In the genomic region with DNA sequence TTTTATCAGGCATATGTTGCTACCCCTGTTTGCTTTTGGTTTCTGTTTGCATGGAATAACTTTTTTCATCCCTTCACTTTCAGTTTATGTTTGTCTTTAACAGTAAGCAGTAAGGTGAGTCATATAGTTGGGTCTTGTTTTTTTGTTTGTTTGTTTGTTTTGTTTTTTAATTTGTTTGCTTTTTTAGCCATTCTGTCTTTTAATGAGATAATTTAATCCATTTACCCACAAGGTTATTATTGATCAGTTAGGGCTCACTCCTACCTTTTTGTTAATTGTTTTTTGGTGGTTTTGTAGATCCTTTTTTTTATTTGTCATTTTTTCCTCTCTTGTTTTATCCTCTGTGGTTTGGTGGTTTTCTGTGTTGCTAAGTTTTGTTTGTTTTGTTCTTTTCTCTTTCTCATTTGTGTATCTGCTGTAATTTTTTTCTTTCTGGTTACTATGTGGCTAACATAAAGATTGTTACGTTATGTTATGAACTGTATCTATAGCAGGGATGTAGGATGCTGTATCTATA, we compare ENCODE assay signal across 11 cellular contexts.
DNase-seq lines count a peak whose midpoint lies in the region; ATAC-seq lines count a peak whose summit lies in the region.
"Had no signal": no experiment of that assay in that cellular context is flagged by ENCODE, and none has a peak within 500 bp of the region (broad histone marks: within the 10 kb centered on the region; RNA-seq: fewer than 3 reads in every experiment).

No MANE protein-coding gene starts in this region.

- ATAC-seq in GM18870 (IDR thresholded peaks at IDR 0.05; ENCODE audit: unreplicated experiment) (peak; percentile 98), GM21529 (IDR thresholded peaks at IDR 0.05; ENCODE audit: unreplicated experiment) (peak; percentile 95), HG03097 (IDR thresholded peaks at IDR 0.05; ENCODE audit: low FRiP score, unreplicated experiment) (peak; percentile 89)
- no peak for ATAC-seq in stimulated activated effector memory CD8-positive, alpha-beta T cell treated with anti-CD3 and anti-CD28 coated beads, Interleukin-12 subunit alpha, Interleukin-12 subunit beta, amount 100 ng/mL, for 72 hours

- intact Hi-C loops in activated T-helper 1 cell treated with anti-CD3 and anti-CD28 coated beads, Interleukin-12 subunit alpha, Interleukin-12 subunit beta, Interleukin-2, Interleukin-4 antibody, amounts not matched to agents 30 ng/mL and 10 ng/mL and 1 ng/mL, durations not matched to agents 14 hours and 24 hours and 36 hours (cut with micrococcal nuclease), result no loop called here

- no peaks in the 10 kb centered on the region for H3K9me3 Mint-ChIP-seq in activated T-helper 1 cell treated with anti-CD3 and anti-CD28 coated beads, Interleukin-12 subunit alpha, Interleukin-12 subunit beta, Interleukin-2, Interleukin-4 antibody, amounts not matched to agents 30 ng/mL and 10 ng/mL and 1 ng/mL, durations not matched to agents 14 hours and 24 hours and 36 hours
- no peaks in the 10 kb centered on the region for H3K9me3 Mint-ChIP-seq in stimulated activated effector memory CD8-positive, alpha-beta T cell treated with anti-CD3 and anti-CD28 coated beads, Interleukin-12 subunit alpha, Interleukin-12 subunit beta, amount 100 ng/mL, for 72 hours

- no peaks in the 10 kb centered on the region for H3K36me3 Mint-ChIP-seq in activated T-helper 1 cell treated with anti-CD3 and anti-CD28 coated beads, Interleukin-12 subunit alpha, Interleukin-12 subunit beta, Interleukin-2, Interleukin-4 antibody, amounts not matched to agents 30 ng/mL and 10 ng/mL and 1 ng/mL, durations not matched to agents 14 hours and 24 hours and 36 hours (ENCODE audit: low read depth)
- H3K36me3 Mint-ChIP-seq in stimulated activated effector memory CD8-positive, alpha-beta T cell treated with anti-CD3 and anti-CD28 coated beads, Interleukin-12 subunit alpha, Interleukin-12 subunit beta, amount 100 ng/mL, for 72 hours, result peaks cover 6% of the 10 kb centered on the region
- H3K36me3 Mint-ChIP-seq: CD8-positive, alpha-beta memory T cell had no signal

- H3K4me1 Mint-ChIP-seq in activated T-helper 1 cell treated with anti-CD3 and anti-CD28 coated beads, Interleukin-12 subunit alpha, Interleukin-12 subunit beta, Interleukin-2, Interleukin-4 antibody, amounts not matched to agents 30 ng/mL and 10 ng/mL and 1 ng/mL, durations not matched to agents 14 hours and 24 hours and 36 hours (ENCODE audit: low read depth), result peaks cover 12% of the 10 kb centered on the region
- peaks cover 6% of the 10 kb centered on the region for H3K4me1 Mint-ChIP-seq in stimulated activated effector memory CD8-positive, alpha-beta T cell treated with anti-CD3 and anti-CD28 coated beads, Interleukin-12 subunit alpha, Interleukin-12 subunit beta, amount 100 ng/mL, for 72 hours

- H3K27me3 Mint-ChIP-seq in activated T-helper 1 cell treated with anti-CD3 and anti-CD28 coated beads, Interleukin-12 subunit alpha, Interleukin-12 subunit beta, Interleukin-2, Interleukin-4 antibody, amounts not matched to agents 30 ng/mL and 10 ng/mL and 1 ng/mL, durations not matched to agents 14 hours and 24 hours and 36 hours (ENCODE audit: insufficient read depth), result no peaks in the 10 kb centered on the region

- DNase-seq in activated T-helper 1 cell treated with anti-CD3 and anti-CD28 coated beads, Interleukin-12 subunit alpha, Interleukin-12 subunit beta, Interleukin-2, Interleukin-4 antibody, amounts not matched to agents 30 ng/mL and 10 ng/mL and 1 ng/mL, durations not matched to agents 14 hours and 24 hours and 36 hours (ENCODE audit: low spot score), result no peak
- no peak for DNase-seq in middle frontal gyrus (ENCODE audit: extremely low spot score, low spot score)
- DNase-seq in activated gamma-delta T cell treated with Interleukin-2 at 50 U/mL for 16 hours, result no peak
- no peak for DNase-seq in stimulated activated effector memory CD8-positive, alpha-beta T cell treated with anti-CD3 and anti-CD28 coated beads, Interleukin-12 subunit alpha, Interleukin-12 subunit beta, amount 100 ng/mL, for 72 hours (ENCODE audit: low spot score in 2 of 2)
- DNase-seq in NCI-H748 (lab: John Stamatoyannopoulos, UW; ENCODE audit: unreplicated experiment), result no peak
- DNase-seq: activated CD4-positive, alpha-beta T cell treated with anti-CD3 and anti-CD28 coated beads, Interleukin-2, amount 50 U/mL, for 4 hours; aorta; CD8-positive, alpha-beta memory T cell had no signal

- H3K4me3 Mint-ChIP-seq in activated T-helper 1 cell treated with anti-CD3 and anti-CD28 coated beads, Interleukin-12 subunit alpha, Interleukin-12 subunit beta, Interleukin-2, Interleukin-4 antibody, amounts not matched to agents 30 ng/mL and 10 ng/mL and 1 ng/mL, durations not matched to agents 14 hours and 24 hours and 36 hours, result peak overlapping the region; percentile 9
- no peak overlapping the region for H3K4me3 Mint-ChIP-seq in stimulated activated effector memory CD8-positive, alpha-beta T cell treated with anti-CD3 and anti-CD28 coated beads, Interleukin-12 subunit alpha, Interleukin-12 subunit beta, amount 100 ng/mL, for 72 hours

- peak overlapping the region; percentile 81 for H3K27ac Mint-ChIP-seq in activated T-helper 1 cell treated with anti-CD3 and anti-CD28 coated beads, Interleukin-12 subunit alpha, Interleukin-12 subunit beta, Interleukin-2, Interleukin-4 antibody, amounts not matched to agents 30 ng/mL and 10 ng/mL and 1 ng/mL, durations not matched to agents 14 hours and 24 hours and 36 hours
- H3K27ac Mint-ChIP-seq in stimulated activated effector memory CD8-positive, alpha-beta T cell treated with anti-CD3 and anti-CD28 coated beads, Interleukin-12 subunit alpha, Interleukin-12 subunit beta, amount 100 ng/mL, for 72 hours, result no peak overlapping the region
